Comparison of ENCODE assay signal across 23 cellular contexts in the genomic region with DNA sequence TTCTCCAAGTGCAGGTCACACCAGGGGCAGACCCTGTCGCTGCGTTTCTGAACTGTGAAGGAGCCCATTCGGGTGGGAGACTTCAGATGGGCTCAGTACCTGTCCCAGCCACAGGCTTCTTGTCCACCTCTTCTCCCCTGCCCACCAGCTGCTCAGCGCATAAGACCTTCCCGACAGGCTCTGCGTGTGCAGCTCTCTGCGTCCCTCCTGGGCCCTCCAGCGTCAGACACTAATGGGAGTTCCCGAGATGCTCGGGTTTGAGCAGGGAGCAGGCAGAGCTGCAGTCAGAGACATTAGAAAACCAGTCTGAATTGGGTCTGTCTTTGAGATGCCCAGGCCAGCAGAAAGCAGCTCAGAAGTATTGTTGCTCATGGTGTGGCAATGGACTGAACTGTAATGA.
DNase-seq lines count a peak whose midpoint lies in the region; ATAC-seq, FAIRE-seq and TF ChIP-seq lines count a peak whose summit lies in the region.
"Had no signal": no experiment of that assay in that cellular context is flagged by ENCODE, and none has a peak within 500 bp of the region (broad histone marks: within the 10 kb centered on the region; RNA-seq: fewer than 3 reads in every experiment).

No MANE protein-coding gene starts in this region.

- H3K9ac ChIP-seq in stomach smooth muscle (ENCODE audit: low read length in 2 of 2), result no peak overlapping the region

- POLR2A ChIA-PET in RWPE1 (lab: Yijun Ruan, JAX; ENCODE audit: low non-redundant PET), result no interaction called here

- H3K4me3 ChIP-seq in stomach smooth muscle (ENCODE audit: low read length in 2 of 2), result no peak overlapping the region
- H3K4me3 ChIP-seq: left lung, psoas muscle, SK-N-MC had no signal

- no peaks in the 10 kb centered on the region for H3K9me3 ChIP-seq in stomach smooth muscle (ENCODE audit: control insufficient read depth in 2 of 2, low read length in 2 of 2)
- H3K9me3 ChIP-seq: left lung, psoas muscle had no signal

- H3K27me3 ChIP-seq in stomach smooth muscle (ENCODE audit: control insufficient read depth in 1 of 2, insufficient read depth in 2 of 2, low read length in 2 of 2), result no peaks in the 10 kb centered on the region
- H3K27me3 ChIP-seq: left lung had no signal

- H3K4me1 ChIP-seq in stomach smooth muscle (ENCODE audit: control insufficient read depth, insufficient read depth, low read length), result peaks cover 71% of the 10 kb centered on the region
- H3K4me1 ChIP-seq: psoas muscle had no signal

- CTCF ChIA-PET in RWPE1 (lab: Yijun Ruan, JAX), result interaction anchor here (0.7 kb wide), 1 partner anchor 15 kb away, joined by 3 read pairs; no protein-coding TSS in a partner anchor

- ATAC-seq in GM19351 (IDR thresholded peaks at IDR 0.05; ENCODE audit: unreplicated experiment), result no peak
- no peak for ATAC-seq in HG02678 (IDR thresholded peaks at IDR 0.05; ENCODE audit: unreplicated experiment)
- ATAC-seq: CD8-positive, alpha-beta T cell; left lung; psoas muscle had no signal

- TF ChIP-seq CTCF in D721Med (IDR thresholded peaks at IDR 0.05; ENCODE audit: insufficient read depth, missing control alignments) (no peak), RWPE1 (conservative IDR thresholded peaks at IDR 0.05; ENCODE audit: low read depth) (no peak)

- H3K27ac ChIP-seq in RWPE1 (peak overlapping the region; percentile 77; the same call in 1 of the 2 replicates), stomach smooth muscle (ENCODE audit: low read length) (peak overlapping the region; percentile 76)
- H3K27ac ChIP-seq: left lung, psoas muscle, SK-N-MC had no signal

- DNase-seq in D721Med (ENCODE audit: insufficient read length, low spot score), result peak; percentile 4
- no peak for DNase-seq in RWPE1 (ENCODE audit: low spot score)
- DNase-seq in iPS-NIHi11 (ENCODE audit: low spot score), result peak; percentile 2
- DNase-seq in stimulated activated CD4-positive, alpha-beta T cell treated with anti-CD3 and anti-CD28 coated beads, Interleukin-4, amount 100 ng/mL, for 1 hour, result no peak
- no peak for DNase-seq in pons (ENCODE audit: low spot score)
- DNase-seq: activated CD4-positive, alpha-beta T cell treated with anti-CD3 and anti-CD28 coated beads, Interleukin-2, amount 50 U/mL, for 48 hours; activated naive CD4-positive, alpha-beta T cell treated with anti-CD3 and anti-CD28 coated beads, Interleukin-2, amount 10 ng/mL, durations not matched to agents 7 days and 5 days; activated T-cell treated with anti-CD3 and anti-CD28 coated beads, Interleukin-2, amount 50 U/mL, for 1 hour; anterior cingulate cortex; cerebellar nuclear complex; DMS79 treated with DMSO at 0.1 percent for 48 hours; effector CD4-positive, alpha-beta T cell; HCEC 1CT; left lung; NCI-H510A treated with DMSO at 0.1 percent for 48 hours; psoas muscle; small intestine; stimulated activated CD4-positive, alpha-beta T cell treated with anti-CD3 and anti-CD28 coated beads, Interleukin-4, amount 100 ng/mL, for 4 hours had no signal

- H3K36me3 ChIP-seq in stomach smooth muscle (ENCODE audit: control insufficient read depth in 2 of 2, insufficient read depth in 2 of 2, low read length in 2 of 2), result peaks cover 32 to 38% of the 10 kb centered on the region in 2 donors

- no peak for FAIRE-seq in D721Med (lab: Jason Lieb, UNC)
- FAIRE-seq: small intestine had no signal

Comparison
In these comparisons a context has a peak if more than half of its experiments do, and no peak if none do; other contexts are left out.
1. DNase-seq: peak in D721Med (single experiment) and iPS-NIHi11 (single experiment); none in RWPE1 (single experiment), stimulated activated CD4-positive, alpha-beta T cell treated with anti-CD3 and anti-CD28 coated beads, Interleukin-4, amount 100 ng/mL, for 1 hour (single experiment) and pons (single experiment).